In the genomic region with DNA sequence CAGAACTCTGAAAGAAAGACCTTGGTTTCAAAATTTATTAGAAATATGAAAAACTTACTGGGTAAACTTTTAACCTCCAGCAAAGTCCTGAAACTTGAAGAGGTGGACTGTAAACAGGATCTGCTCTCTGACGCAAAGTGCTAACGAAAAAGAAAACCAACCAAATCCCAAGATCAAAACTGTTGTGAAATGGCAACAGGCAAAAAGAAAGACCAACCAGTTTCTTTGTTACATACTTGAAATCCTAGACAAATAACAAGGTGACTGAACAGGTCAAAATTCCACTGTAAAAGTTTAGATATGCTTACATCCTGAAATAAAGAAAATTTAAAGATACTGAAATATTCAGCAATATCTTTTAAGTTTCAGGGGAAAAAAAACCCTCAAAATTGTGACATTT, we compare ENCODE assay signal across 1 cellular context.
A peak's percentile ranks its signal among the peaks of the same experiment; 100 is the strongest.
TF ChIP-seq lines count a peak whose summit lies in the region.

No MANE protein-coding gene starts in this region.

TF ChIP-seq in HepG2, 621 proteins besides CTCF, POLR2A, EP300 and RAD21 (continued from another document):
- TF ChIP-seq, protein P1, sequence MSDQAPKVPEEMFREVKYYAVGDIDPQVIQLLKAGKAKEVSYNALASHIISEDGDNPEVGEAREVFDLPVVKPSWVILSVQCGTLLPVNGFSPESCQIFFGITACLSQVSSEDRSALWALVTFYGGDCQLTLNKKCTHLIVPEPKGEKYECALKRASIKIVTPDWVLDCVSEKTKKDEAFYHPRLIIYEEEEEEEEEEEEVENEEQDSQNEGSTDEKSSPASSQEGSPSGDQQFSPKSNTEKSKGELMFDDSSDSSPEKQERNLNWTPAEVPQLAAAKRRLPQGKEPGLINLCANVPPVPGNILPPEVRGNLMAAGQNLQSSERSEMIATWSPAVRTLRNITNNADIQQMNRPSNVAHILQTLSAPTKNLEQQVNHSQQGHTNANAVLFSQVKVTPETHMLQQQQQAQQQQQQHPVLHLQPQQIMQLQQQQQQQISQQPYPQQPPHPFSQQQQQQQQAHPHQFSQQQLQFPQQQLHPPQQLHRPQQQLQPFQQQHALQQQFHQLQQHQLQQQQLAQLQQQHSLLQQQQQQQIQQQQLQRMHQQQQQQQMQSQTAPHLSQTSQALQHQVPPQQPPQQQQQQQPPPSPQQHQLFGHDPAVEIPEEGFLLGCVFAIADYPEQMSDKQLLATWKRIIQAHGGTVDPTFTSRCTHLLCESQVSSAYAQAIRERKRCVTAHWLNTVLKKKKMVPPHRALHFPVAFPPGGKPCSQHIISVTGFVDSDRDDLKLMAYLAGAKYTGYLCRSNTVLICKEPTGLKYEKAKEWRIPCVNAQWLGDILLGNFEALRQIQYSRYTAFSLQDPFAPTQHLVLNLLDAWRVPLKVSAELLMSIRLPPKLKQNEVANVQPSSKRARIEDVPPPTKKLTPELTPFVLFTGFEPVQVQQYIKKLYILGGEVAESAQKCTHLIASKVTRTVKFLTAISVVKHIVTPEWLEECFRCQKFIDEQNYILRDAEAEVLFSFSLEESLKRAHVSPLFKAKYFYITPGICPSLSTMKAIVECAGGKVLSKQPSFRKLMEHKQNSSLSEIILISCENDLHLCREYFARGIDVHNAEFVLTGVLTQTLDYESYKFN (CRISPR knock-in tag; conservative IDR thresholded peaks at IDR 0.05), result peak; percentile 59
- TF ChIP-seq FOXA1 (IDR thresholded peaks at IDR 0.05) (no peak), FOXA1 (CRISPR knock-in tag; IDR thresholded peaks at IDR 0.05) (peak; percentile 16; the same call in 1 of the 2 replicates), SOX13 (IDR thresholded peaks at IDR 0.05) (no peak), SOX13 (CRISPR knock-in tag; conservative IDR thresholded peaks at IDR 0.05 in 1 of 2, IDR thresholded peaks at IDR 0.05 in 1 of 2) (0 out of 4 replicates have a peak, but pooled peaks of 1 of the 2 experiments have one; percentile 12), CREM (IDR thresholded peaks at IDR 0.05) (peak; percentile 27; the same call in 1 of the 2 replicates), CREM (CRISPR knock-in tag; IDR thresholded peaks at IDR 0.05) (no peak), CEBPG (CRISPR knock-in tag; IDR thresholded peaks at IDR 0.05) (peak; percentile 53; the same call in 1 of the 2 replicates), ZFAT (CRISPR knock-in tag; conservative IDR thresholded peaks at IDR 0.05) (no peak), CEBPB (IDR thresholded peaks at IDR 0.05; ENCODE audit: borderline replicate concordance, low read depth, low read length) (peak; percentile 54; the same call in 1 of the 2 replicates), FOXJ3 (CRISPR knock-in tag; IDR thresholded peaks at IDR 0.05; ENCODE audit: borderline replicate concordance) (0 out of 2 replicates have a peak, but pooled peaks have one; percentile 26), SOX6 (IDR thresholded peaks at IDR 0.05) (no peak), SOX6 (CRISPR knock-in tag; IDR thresholded peaks at IDR 0.05) (peak; percentile 22; the same call in 1 of the 2 replicates), HNF4G (IDR thresholded peaks at IDR 0.05; ENCODE audit: borderline replicate concordance, low read depth, low read length) (peak; percentile 44; the same call in 1 of the 2 replicates), HNF4G (CRISPR knock-in tag; IDR thresholded peaks at IDR 0.05; ENCODE audit: borderline replicate concordance, low read depth) (no peak), TCF7 (IDR thresholded peaks at IDR 0.05; ENCODE audit: low read depth) (0 out of 2 replicates have a peak, but pooled peaks have one; percentile 22), HNF4A (CRISPR knock-in tag; IDR thresholded peaks at IDR 0.05) (peak; percentile 72), KDM4B (CRISPR knock-in tag; IDR thresholded peaks at IDR 0.05) (no peak), ZNF577 (CRISPR knock-in tag; IDR thresholded peaks at IDR 0.05; ENCODE audit: borderline replicate concordance, low read depth) (no peak)
- TF ChIP-seq, protein P2, sequence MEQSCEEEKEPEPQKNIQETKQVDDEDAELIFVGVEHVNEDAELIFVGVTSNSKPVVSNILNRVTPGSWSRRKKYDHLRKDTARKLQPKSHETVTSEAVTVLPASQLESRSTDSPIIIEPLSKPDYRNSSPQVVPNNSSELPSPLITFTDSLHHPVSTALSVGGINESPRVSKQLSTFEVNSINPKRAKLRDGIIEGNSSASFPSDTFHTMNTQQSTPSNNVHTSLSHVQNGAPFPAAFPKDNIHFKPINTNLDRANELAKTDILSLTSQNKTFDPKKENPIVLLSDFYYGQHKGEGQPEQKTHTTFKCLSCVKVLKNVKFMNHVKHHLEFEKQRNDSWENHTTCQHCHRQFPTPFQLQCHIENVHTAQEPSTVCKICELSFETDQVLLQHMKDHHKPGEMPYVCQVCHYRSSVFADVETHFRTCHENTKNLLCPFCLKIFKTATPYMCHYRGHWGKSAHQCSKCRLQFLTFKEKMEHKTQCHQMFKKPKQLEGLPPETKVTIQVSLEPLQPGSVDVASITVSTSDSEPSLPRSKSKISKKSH (CRISPR knock-in tag; IDR thresholded peaks at IDR 0.05; ENCODE audit: borderline replicate concordance), result no peak
- TF ChIP-seq, protein P3, sequence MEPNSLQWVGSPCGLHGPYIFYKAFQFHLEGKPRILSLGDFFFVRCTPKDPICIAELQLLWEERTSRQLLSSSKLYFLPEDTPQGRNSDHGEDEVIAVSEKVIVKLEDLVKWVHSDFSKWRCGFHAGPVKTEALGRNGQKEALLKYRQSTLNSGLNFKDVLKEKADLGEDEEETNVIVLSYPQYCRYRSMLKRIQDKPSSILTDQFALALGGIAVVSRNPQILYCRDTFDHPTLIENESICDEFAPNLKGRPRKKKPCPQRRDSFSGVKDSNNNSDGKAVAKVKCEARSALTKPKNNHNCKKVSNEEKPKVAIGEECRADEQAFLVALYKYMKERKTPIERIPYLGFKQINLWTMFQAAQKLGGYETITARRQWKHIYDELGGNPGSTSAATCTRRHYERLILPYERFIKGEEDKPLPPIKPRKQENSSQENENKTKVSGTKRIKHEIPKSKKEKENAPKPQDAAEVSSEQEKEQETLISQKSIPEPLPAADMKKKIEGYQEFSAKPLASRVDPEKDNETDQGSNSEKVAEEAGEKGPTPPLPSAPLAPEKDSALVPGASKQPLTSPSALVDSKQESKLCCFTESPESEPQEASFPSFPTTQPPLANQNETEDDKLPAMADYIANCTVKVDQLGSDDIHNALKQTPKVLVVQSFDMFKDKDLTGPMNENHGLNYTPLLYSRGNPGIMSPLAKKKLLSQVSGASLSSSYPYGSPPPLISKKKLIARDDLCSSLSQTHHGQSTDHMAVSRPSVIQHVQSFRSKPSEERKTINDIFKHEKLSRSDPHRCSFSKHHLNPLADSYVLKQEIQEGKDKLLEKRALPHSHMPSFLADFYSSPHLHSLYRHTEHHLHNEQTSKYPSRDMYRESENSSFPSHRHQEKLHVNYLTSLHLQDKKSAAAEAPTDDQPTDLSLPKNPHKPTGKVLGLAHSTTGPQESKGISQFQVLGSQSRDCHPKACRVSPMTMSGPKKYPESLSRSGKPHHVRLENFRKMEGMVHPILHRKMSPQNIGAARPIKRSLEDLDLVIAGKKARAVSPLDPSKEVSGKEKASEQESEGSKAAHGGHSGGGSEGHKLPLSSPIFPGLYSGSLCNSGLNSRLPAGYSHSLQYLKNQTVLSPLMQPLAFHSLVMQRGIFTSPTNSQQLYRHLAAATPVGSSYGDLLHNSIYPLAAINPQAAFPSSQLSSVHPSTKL (CRISPR knock-in tag; IDR thresholded peaks at IDR 0.05), result 0 out of 2 replicates have a peak, but pooled peaks have one; percentile 18
